ENCODE assay signal across 28 cellular contexts in the genomic region with DNA sequence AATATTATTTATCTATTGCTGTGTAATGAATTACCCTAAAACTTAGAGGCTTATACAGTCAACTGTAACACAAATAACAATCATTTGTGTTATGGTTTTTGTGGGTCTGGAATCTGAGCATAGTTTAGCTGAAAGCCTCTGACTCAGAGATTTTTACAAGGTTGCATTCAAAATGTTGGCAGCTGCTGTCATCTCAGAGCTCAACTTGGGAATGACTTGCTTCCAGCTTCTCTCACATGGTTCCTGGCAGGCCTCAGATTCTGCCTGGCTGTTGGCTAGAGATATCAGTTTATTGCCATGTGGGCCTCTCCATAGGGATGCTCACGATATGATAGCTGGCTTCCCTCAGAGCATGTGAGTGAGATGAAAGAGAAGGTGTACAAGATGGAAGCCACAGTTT.
A peak's percentile ranks its signal among the peaks of the same experiment; 100 is the strongest.
DNase-seq lines count a peak whose midpoint lies in the region; ATAC-seq, FAIRE-seq and TF ChIP-seq lines count a peak whose summit lies in the region.
"Had no signal": no experiment of that assay in that cellular context is flagged by ENCODE, and none has a peak within 500 bp of the region (broad histone marks: within the 10 kb centered on the region; RNA-seq: fewer than 3 reads in every experiment).

No MANE protein-coding gene starts in this region.

- no peaks in the 10 kb centered on the region for H3K36me3 Mint-ChIP-seq in MCF 10A (ENCODE audit: insufficient read depth, unreplicated experiment)
- H3K36me3 Mint-ChIP-seq: activated naive CD4-positive, alpha-beta T cell treated with anti-CD3 and anti-CD28 coated beads, Interleukin-2, amount 50 U/mL, for 72 hours; natural killer cell; stimulated activated effector memory CD8-positive, alpha-beta T cell treated with anti-CD3 and anti-CD28 coated beads, Interleukin-12 subunit alpha, Interleukin-12 subunit beta, amount 100 ng/mL, for 72 hours had no signal

- H3K9me3 ChIP-seq in breast epithelium: no peaks in the 10 kb centered on the region
- no peaks in the 10 kb centered on the region for H3K9me3 ChIP-seq in MG63
- H3K9me3 ChIP-seq: A549, Caco-2, suprapubic skin, uterus had no signal

- H3K27ac ChIP-seq in breast epithelium: no peak overlapping the region
- H3K27ac ChIP-seq: A549, suprapubic skin, uterus had no signal

- peak; percentile 14 for DNase-seq in MCF 10A (ENCODE audit: unreplicated experiment)
- DNase-seq in breast epithelium (ENCODE audit: low spot score in 2 of 2): no peak
- peak; percentile 55 for DNase-seq in MG63
- peak; percentile 2 for DNase-seq in fibroblast of the aortic adventitia (ENCODE audit: low read depth)
- DNase-seq in urothelium cell line (ENCODE audit: low spot score): peak; percentile 23
- no peak for DNase-seq in NCI-H1417 treated with DMSO at 0.1 percent for 48 hours (lab: John Stamatoyannopoulos, UW)
- DNase-seq in A172 (ENCODE audit: low spot score): no peak
- DNase-seq: activated CD4-positive, alpha-beta T cell treated with anti-CD3 and anti-CD28 coated beads, Interleukin-2, amount 50 U/mL, for 48 hours; activated CD4-positive, CD25-positive, alpha-beta regulatory T cell; activated CD8-positive, alpha-beta memory T cell treated with anti-CD3 and anti-CD28 coated beads, Interleukin-2, amount 50 U/mL, for 4 hours; Caco-2; central memory CD4-positive, alpha-beta T cell; DND-41; mesenchymal stem cell; natural killer cell; NCI-H1694 treated with DMSO at 0.1 percent for 48 hours; NCI-H226; stimulated activated CD4-positive, alpha-beta T cell treated with anti-CD3 and anti-CD28 coated beads, Interleukin-2, amount 100 ng/mL, for 48 hours; T-helper 9 cell; uterus had no signal

- CTCF ChIA-PET in MCF 10A (lab: Yijun Ruan, JAX): interaction anchor here (1.5 kb wide), 2 partner anchors 241 to 498 kb away, joined by 6 to 11 read pairs; no protein-coding TSS in a partner anchor

- H3K27me3 ChIP-seq in breast epithelium: no peaks in the 10 kb centered on the region
- no peaks in the 10 kb centered on the region for H3K27me3 ChIP-seq in MG63
- H3K27me3 ChIP-seq: suprapubic skin, uterus had no signal

- no peak for ATAC-seq in HG03159 (IDR thresholded peaks at IDR 0.05; ENCODE audit: unreplicated experiment)
- ATAC-seq: A549; activated naive CD4-positive, alpha-beta T cell treated with anti-CD3 and anti-CD28 coated beads, Interleukin-2, amount 50 U/mL, for 72 hours; K562; natural killer cell; Right ventricle myocardium inferior; stimulated activated effector memory CD8-positive, alpha-beta T cell treated with anti-CD3 and anti-CD28 coated beads, Interleukin-12 subunit alpha, Interleukin-12 subunit beta, amount 100 ng/mL, for 72 hours had no signal

- peaks cover 6% of the 10 kb centered on the region for H3K4me1 Mint-ChIP-seq in MCF 10A (ENCODE audit: insufficient read depth, unreplicated experiment)
- H3K4me1 Mint-ChIP-seq: natural killer cell; stimulated activated effector memory CD8-positive, alpha-beta T cell treated with anti-CD3 and anti-CD28 coated beads, Interleukin-12 subunit alpha, Interleukin-12 subunit beta, amount 100 ng/mL, for 72 hours had no signal

- FAIRE-seq in urothelium cell line (lab: Jason Lieb, UNC): no peak
- FAIRE-seq: GM19239, K562 had no signal

- no peaks in the 10 kb centered on the region for H3K4me1 ChIP-seq in breast epithelium
- H3K4me1 ChIP-seq: A549, Caco-2, suprapubic skin, uterus had no signal

- BruUV-seq in MCF 10A (replicated peaks; lab: Mats Ljungman, UMichigan): no TSS peak

- no peak for TF ChIP-seq POLR2A in breast epithelium (IDR thresholded peaks at IDR 0.05)

- H3K4me3 ChIP-seq in breast epithelium (no peak overlapping the region), MG63 (no peak overlapping the region), fibroblast of the aortic adventitia (ENCODE audit: low read depth, low read length) (no peak overlapping the region)
- H3K4me3 ChIP-seq: A549, K562, suprapubic skin, uterus had no signal

- no peaks in the 10 kb centered on the region for H3K9me3 Mint-ChIP-seq in MCF 10A (ENCODE audit: unreplicated experiment)
- H3K9me3 Mint-ChIP-seq: activated naive CD4-positive, alpha-beta T cell treated with anti-CD3 and anti-CD28 coated beads, Interleukin-2, amount 50 U/mL, for 72 hours; natural killer cell; stimulated activated effector memory CD8-positive, alpha-beta T cell treated with anti-CD3 and anti-CD28 coated beads, Interleukin-12 subunit alpha, Interleukin-12 subunit beta, amount 100 ng/mL, for 72 hours had no signal

- no peaks in the 10 kb centered on the region for H3K27me3 Mint-ChIP-seq in MCF 10A (ENCODE audit: insufficient read depth, unreplicated experiment)

- intact Hi-C loops in MCF 10A (cut with micrococcal nuclease): loop anchor here (1.0 to 10.0 kb wide), 3 partner anchors 241 to 535 kb away; no protein-coding TSS in a partner anchor
- intact Hi-C loops in breast epithelium (cut with DNase I; ENCODE audit: low total_unique reads): no loop called here

- no peak for TF ChIP-seq CTCF in MCF 10A (IDR thresholded peaks at IDR 0.05; ENCODE audit: unreplicated experiment)
- no peak for TF ChIP-seq CTCF in breast epithelium (IDR thresholded peaks at IDR 0.05)
- no peak for TF ChIP-seq CTCF in fibroblast of the aortic adventitia (IDR thresholded peaks at IDR 0.05; ENCODE audit: insufficient read depth, low read length)

- H3K4me3 Mint-ChIP-seq in MCF 10A (ENCODE audit: unreplicated experiment): no peak overlapping the region
- H3K4me3 Mint-ChIP-seq: natural killer cell; stimulated activated effector memory CD8-positive, alpha-beta T cell treated with anti-CD3 and anti-CD28 coated beads, Interleukin-12 subunit alpha, Interleukin-12 subunit beta, amount 100 ng/mL, for 72 hours had no signal

- POLR2A ChIA-PET in MCF 10A (lab: Yijun Ruan, JAX): interaction anchor here (1.1 to 2.2 kb wide), 4 partner anchors 11 to 241 kb away, joined by 3 to 6 read pairs (median 3); no protein-coding TSS in a partner anchor

- no peak overlapping the region for H3K27ac Mint-ChIP-seq in MCF 10A (ENCODE audit: low read depth, unreplicated experiment)
- H3K27ac Mint-ChIP-seq: activated naive CD4-positive, alpha-beta T cell treated with anti-CD3 and anti-CD28 coated beads, Interleukin-2, amount 50 U/mL, for 72 hours; natural killer cell; stimulated activated effector memory CD8-positive, alpha-beta T cell treated with anti-CD3 and anti-CD28 coated beads, Interleukin-12 subunit alpha, Interleukin-12 subunit beta, amount 100 ng/mL, for 72 hours had no signal

- H3K36me3 ChIP-seq in breast epithelium: no peaks in the 10 kb centered on the region
- H3K36me3 ChIP-seq in MG63: no peaks in the 10 kb centered on the region
- H3K36me3 ChIP-seq: suprapubic skin, uterus had no signal

Comparison
In these comparisons a context has a peak if more than half of its experiments do, and no peak if none do; other contexts are left out.
1. DNase-seq: peak in MCF 10A (single experiment), MG63 (single experiment), fibroblast of the aortic adventitia (single experiment) and urothelium cell line (single experiment); none in breast epithelium (0 of 2), NCI-H1417 treated with DMSO at 0.1 percent for 48 hours (single experiment) and A172 (single experiment).